ENCODE assay signal across 2 cellular contexts in the genomic region with DNA sequence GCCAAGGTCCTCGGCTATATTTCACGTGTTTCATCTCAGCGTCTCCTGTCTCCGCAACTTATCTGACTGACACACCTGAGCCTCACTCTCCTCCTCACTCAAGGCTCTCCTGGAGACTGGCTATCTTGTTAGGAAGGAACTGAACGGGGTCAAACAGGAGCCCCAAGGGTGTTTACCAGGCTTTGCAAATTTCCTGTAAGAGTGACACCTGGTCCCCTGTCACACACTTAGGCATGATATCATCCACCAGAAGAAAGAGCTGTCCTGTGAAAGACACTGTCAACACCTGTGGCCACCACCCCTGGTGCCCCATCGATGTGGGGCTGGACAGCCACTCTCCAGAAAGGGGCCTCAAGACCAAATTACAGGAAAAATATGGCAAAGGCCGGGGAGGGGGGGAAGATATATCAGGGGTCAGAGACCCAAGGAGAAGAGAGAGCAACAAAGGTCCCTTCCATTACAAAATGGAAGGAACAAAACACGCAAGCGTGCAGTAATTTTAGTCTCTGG.
TF ChIP-seq lines count a peak whose summit lies in the region.

No MANE protein-coding gene starts in this region.

TF ChIP-seq in endothelial cell of umbilical vein, 7 proteins besides CTCF, POLR2A, EP300 and RAD21:
- no peak for TF ChIP-seq FOS (IDR thresholded peaks at IDR 0.05; ENCODE audit: borderline replicate concordance, insufficient read depth, low read length)
- no peak for TF ChIP-seq POLR2AphosphoS5 (IDR thresholded peaks at IDR 0.05; ENCODE audit: insufficient read depth, low read depth, low read length)
- peak; percentile 1 for TF ChIP-seq EZH2 (IDR thresholded peaks at IDR 0.05; ENCODE audit: borderline replicate concordance, low read depth, low read length, severe bottlenecking)
- TF ChIP-seq MAX (IDR thresholded peaks at IDR 0.05; ENCODE audit: insufficient read depth, insufficient read length): no peak
- TF ChIP-seq MYC (IDR thresholded peaks at IDR 0.05; ENCODE audit: low read depth, low read length): no peak
- no peak for TF ChIP-seq JUN (IDR thresholded peaks at IDR 0.05; ENCODE audit: borderline replicate concordance, insufficient read depth, insufficient read length, low read depth)

TF ChIP-seq in HepG2, 621 proteins besides CTCF, POLR2A, EP300 and RAD21:
- TF ChIP-seq SOX5 (CRISPR knock-in tag; IDR thresholded peaks at IDR 0.05; ENCODE audit: borderline replicate concordance) (no peak), ATM (IDR thresholded peaks at IDR 0.05; ENCODE audit: borderline replicate concordance) (no peak), ZSCAN20 (CRISPR knock-in tag; IDR thresholded peaks at IDR 0.05; ENCODE audit: borderline replicate concordance) (no peak), STAT5B (CRISPR knock-in tag; IDR thresholded peaks at IDR 0.05) (no peak), ZNF768 (CRISPR knock-in tag; IDR thresholded peaks at IDR 0.05) (no peak), THAP8 (CRISPR knock-in tag; IDR thresholded peaks at IDR 0.05; ENCODE audit: borderline replicate concordance) (no peak), NFKB2 (CRISPR knock-in tag; IDR thresholded peaks at IDR 0.05; ENCODE audit: borderline replicate concordance) (no peak), CBX5 (CRISPR knock-in tag; IDR thresholded peaks at IDR 0.05; ENCODE audit: borderline replicate concordance) (no peak)
